In the genomic region with DNA sequence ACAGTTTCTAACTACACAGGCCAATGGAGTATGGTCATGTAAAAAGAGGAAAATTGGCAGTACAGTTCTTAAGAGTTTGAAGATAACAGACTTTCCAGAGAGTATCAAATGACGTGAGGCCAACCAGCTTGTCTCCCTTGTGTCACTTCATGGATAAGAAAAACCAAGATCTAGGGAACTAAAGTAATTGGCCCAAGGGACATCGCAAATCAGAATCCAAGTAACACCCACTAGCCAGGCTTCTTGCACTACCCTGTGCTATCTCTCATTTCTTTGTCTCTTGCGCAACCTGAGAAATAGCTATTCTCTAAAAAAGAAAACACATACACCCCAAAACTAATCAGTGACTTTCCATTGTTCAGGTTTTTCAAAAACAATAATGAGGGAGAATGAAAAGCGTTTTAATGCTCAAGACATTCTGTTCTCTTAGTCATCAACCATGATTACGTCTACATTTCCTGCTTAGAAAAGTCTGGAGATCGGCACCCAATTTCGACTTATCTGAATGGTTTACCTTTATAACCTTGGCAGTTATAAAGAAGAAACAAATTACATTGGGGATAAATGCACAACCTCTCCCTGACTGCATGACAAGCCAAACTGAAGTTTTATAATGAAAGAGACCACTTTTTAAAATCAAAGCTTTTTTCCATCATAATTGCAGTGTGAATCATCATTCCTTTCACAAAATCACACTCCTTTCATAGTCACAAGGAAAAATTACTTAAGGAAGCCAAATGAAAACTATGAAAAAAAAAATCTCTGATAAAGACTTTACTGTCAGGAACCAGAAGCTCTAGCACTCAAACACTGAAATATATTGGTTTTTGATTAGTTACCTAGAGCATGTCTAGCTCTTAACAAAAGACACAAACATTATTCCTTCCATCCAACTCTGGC, we compare ENCODE assay signal across 13 cellular contexts. TPM values are rescaled to one million over a fixed set of nuclear protein-coding genes. Genes with fewer than 3 reads are reported as not detected.
DNase-seq lines count a peak whose midpoint lies in the region; ATAC-seq and TF ChIP-seq lines count a peak whose summit lies in the region.
"Had no signal": no experiment of that assay in that cellular context is flagged by ENCODE, and none has a peak within 500 bp of the region (broad histone marks: within the 10 kb centered on the region; RNA-seq: fewer than 3 reads in every experiment).

No MANE protein-coding gene starts in this region.

- H3K9me3 Mint-ChIP-seq in activated naive CD8-positive, alpha-beta T cell treated with anti-CD3 and anti-CD28 coated beads for 36 hours = no peaks in the 10 kb centered on the region
- H3K9me3 Mint-ChIP-seq: mesothelial cell of epicardium had no signal

- POLR2A ChIA-PET in HEK293 (lab: Yijun Ruan, JAX) = no interaction called here

- H3K36me3 Mint-ChIP-seq in activated naive CD8-positive, alpha-beta T cell treated with anti-CD3 and anti-CD28 coated beads for 36 hours = no peaks in the 10 kb centered on the region
- H3K36me3 Mint-ChIP-seq: CD4-positive, CD25-positive, alpha-beta regulatory T cell; mesothelial cell of epicardium had no signal

- H3K9me3 ChIP-seq in HEK293 (ENCODE audit: control insufficient read depth, insufficient read depth, low read depth, low read length) (no peaks in the 10 kb centered on the region), breast epithelium (no peaks in the 10 kb centered on the region), heart right ventricle (no peaks in the 10 kb centered on the region), skeletal muscle tissue (ENCODE audit: control insufficient read depth in 3 of 3, low read length in 3 of 3) (no peaks in the 10 kb centered on the region)

- no peaks in the 10 kb centered on the region for H3K27me3 ChIP-seq in breast epithelium
- no peaks in the 10 kb centered on the region for H3K27me3 ChIP-seq in heart right ventricle
- H3K27me3 ChIP-seq in skeletal muscle tissue (ENCODE audit: control insufficient read depth in 3 of 3, insufficient read depth in 3 of 3, low read length in 3 of 3) = no peaks in the 10 kb centered on the region

- ATAC-seq in heart right ventricle = peak in 7 of 8 donors; percentile 38 to 84 (median 79)
- ATAC-seq in left lobe of liver = no peak
- ATAC-seq: stimulated activated naive CD8-positive, alpha-beta T cell treated with anti-CD3 and anti-CD28 coated beads, Interleukin-15, Interleukin-2, amounts not matched to agents 100 U/mL and 50 U/mL, for 24 hours had no signal

- H3K4me1 ChIP-seq in HEK293 (ENCODE audit: control insufficient read depth, insufficient read depth, low read length) (peaks cover 21% of the 10 kb centered on the region), breast epithelium (no peaks in the 10 kb centered on the region), heart right ventricle (peaks cover 2 to 79% (median 63%) of the 10 kb centered on the region in 9 donors), skeletal muscle tissue (ENCODE audit: control insufficient read depth in 3 of 3, insufficient read depth in 3 of 3, low read length in 3 of 3) (peaks cover 23 to 34% (median 23%) of the 10 kb centered on the region in 3 donors)

- intact Hi-C loops in breast epithelium (cut with DNase I; ENCODE audit: low total_unique reads) (no loop called here), heart right ventricle (cut with DNase I) (loop anchor here in 1 of 10 donors (5.0 kb wide), 1 partner anchor 41 kb away; a partner anchor contains a TSS)

- no peak overlapping the region for H3K9ac ChIP-seq in skeletal muscle tissue (ENCODE audit: low read depth in 1 of 3, low read length in 3 of 3)

- DNase-seq in breast epithelium (ENCODE audit: low spot score in 2 of 2) (no peak), heart right ventricle (no peak), left lobe of liver (ENCODE audit: low spot score) (no peak), DMS153 treated with DMSO at 0.1 percent for 48 hours (lab: John Stamatoyannopoulos, UW; ENCODE audit: unreplicated experiment) (no peak), GM20000 (ENCODE audit: low spot score) (no peak)
- no peak for DNase-seq in activated naive CD8-positive, alpha-beta T cell treated with anti-CD3 and anti-CD28 coated beads for 36 hours
- DNase-seq: activated CD4-positive, alpha-beta T cell treated with anti-CD3 and anti-CD28 coated beads, Interleukin-2, amount 50 U/mL, for 1 hour; CD4-positive, CD25-positive, alpha-beta regulatory T cell; glutamatergic neuron; stimulated activated naive CD8-positive, alpha-beta T cell treated with anti-CD3 and anti-CD28 coated beads, Interleukin-15, Interleukin-2, amounts not matched to agents 100 U/mL and 50 U/mL, for 24 hours had no signal

- H3K36me3 ChIP-seq in HEK293 (ENCODE audit: control insufficient read depth in 2 of 2, insufficient read depth in 1 of 2, low read length in 2 of 2) = no peaks in the 10 kb centered on the region; a peak in 1 of 3 replicates
- no peaks in the 10 kb centered on the region for H3K36me3 ChIP-seq in breast epithelium
- peaks cover 0 to 7% (median 0%) of the 10 kb centered on the region in 9 donors for H3K36me3 ChIP-seq in heart right ventricle
- H3K36me3 ChIP-seq in skeletal muscle tissue (ENCODE audit: control insufficient read depth in 3 of 3, insufficient read depth in 3 of 3, low read length in 3 of 3) = no peaks in the 10 kb centered on the region

- H3K27me3 Mint-ChIP-seq in activated naive CD8-positive, alpha-beta T cell treated with anti-CD3 and anti-CD28 coated beads for 36 hours = peaks cover 6% of the 10 kb centered on the region
- H3K27me3 Mint-ChIP-seq: CD4-positive, CD25-positive, alpha-beta regulatory T cell had no signal

- 41 to 50% methylated on average over 7 of the region's 7 CpGs for WGBS in heart right ventricle, 2 donors

- CTCF ChIA-PET in HEK293 (lab: Yijun Ruan, JAX) = interaction anchor here (0.7 to 1.0 kb wide), 2 partner anchors 188 to 908 kb away, joined by 3 read pairs; no protein-coding TSS in a partner anchor

- no peaks in the 10 kb centered on the region for H3K4me1 Mint-ChIP-seq in activated naive CD8-positive, alpha-beta T cell treated with anti-CD3 and anti-CD28 coated beads for 36 hours
- H3K4me1 Mint-ChIP-seq: CD4-positive, CD25-positive, alpha-beta regulatory T cell had no signal

- H3K4me3 ChIP-seq in HEK293 (ENCODE audit: low read depth, low read length) (no peak overlapping the region), breast epithelium (peak overlapping the region in 1 of 3 donors; percentile 12), heart right ventricle (no peak overlapping the region), skeletal muscle tissue (ENCODE audit: low read length in 3 of 3) (no peak overlapping the region)

- H3K4me3 Mint-ChIP-seq in activated naive CD8-positive, alpha-beta T cell treated with anti-CD3 and anti-CD28 coated beads for 36 hours = no peak overlapping the region
- H3K4me3 Mint-ChIP-seq: CD4-positive, CD25-positive, alpha-beta regulatory T cell; mesothelial cell of epicardium had no signal

- no peak for TF ChIP-seq POLR2A in breast epithelium (IDR thresholded peaks at IDR 0.05)

- TF ChIP-seq CTCF in HEK293 (tag by site-specific recombination; IDR thresholded peaks at IDR 0.05) (no peak), breast epithelium (IDR thresholded peaks at IDR 0.05) (no peak), heart right ventricle (IDR thresholded peaks at IDR 0.05) (no peak), GM20000 (IDR thresholded peaks at IDR 0.05; ENCODE audit: extremely low read depth, missing control alignments) (no peak)

- H3K27ac ChIP-seq in HEK293 (ENCODE audit: extremely low read depth, low read depth, low read length) (peak overlapping the region; percentile 10), breast epithelium (peak overlapping the region; percentile 56 to 68), heart right ventricle (peak overlapping the region; percentile 45 to 83 (median 64)), skeletal muscle tissue (ENCODE audit: low read depth, low read length) (peak overlapping the region; percentile 38)

- no peak overlapping the region for H3K27ac Mint-ChIP-seq in activated naive CD8-positive, alpha-beta T cell treated with anti-CD3 and anti-CD28 coated beads for 36 hours
- H3K27ac Mint-ChIP-seq: CD4-positive, CD25-positive, alpha-beta regulatory T cell; mesothelial cell of epicardium had no signal

TF ChIP-seq in HEK293, 187 proteins besides CTCF, POLR2A, EP300 and RAD21 (continues in another document):
- TF ChIP-seq ZNF501 (tag by site-specific recombination; IDR thresholded peaks at IDR 0.05) (0 out of 2 replicates have a peak, but pooled peaks have one; percentile 27), MZF1 (tag by site-specific recombination; IDR thresholded peaks at IDR 0.05; ENCODE audit: borderline replicate concordance) (0 out of 2 replicates have a peak, but pooled peaks have one; percentile 39), KLF1 (tag by site-specific recombination; IDR thresholded peaks at IDR 0.05) (no peak), ZNF629 (tag by site-specific recombination; IDR thresholded peaks at IDR 0.05) (peak; percentile 42; the same call in 1 of the 2 replicates), ZNF843 (tag by site-specific recombination; IDR thresholded peaks at IDR 0.05) (peak; percentile 57), SCRT1 (tag by site-specific recombination; IDR thresholded peaks at IDR 0.05; ENCODE audit: borderline replicate concordance) (no peak), SP3 (tag by site-specific recombination; IDR thresholded peaks at IDR 0.05) (0 out of 2 replicates have a peak, but pooled peaks have one; percentile 6), SALL2 (tag by site-specific recombination; IDR thresholded peaks at IDR 0.05; ENCODE audit: borderline replicate concordance) (no peak), KLF16 (tag by site-specific recombination; IDR thresholded peaks at IDR 0.05) (no peak), ZNF324 (tag by site-specific recombination; IDR thresholded peaks at IDR 0.05) (no peak), ZNF544 (tag by site-specific recombination; IDR thresholded peaks at IDR 0.05) (no peak), ZNF623 (tag by site-specific recombination; IDR thresholded peaks at IDR 0.05) (no peak)
- TF ChIP-seq, protein P1, sequence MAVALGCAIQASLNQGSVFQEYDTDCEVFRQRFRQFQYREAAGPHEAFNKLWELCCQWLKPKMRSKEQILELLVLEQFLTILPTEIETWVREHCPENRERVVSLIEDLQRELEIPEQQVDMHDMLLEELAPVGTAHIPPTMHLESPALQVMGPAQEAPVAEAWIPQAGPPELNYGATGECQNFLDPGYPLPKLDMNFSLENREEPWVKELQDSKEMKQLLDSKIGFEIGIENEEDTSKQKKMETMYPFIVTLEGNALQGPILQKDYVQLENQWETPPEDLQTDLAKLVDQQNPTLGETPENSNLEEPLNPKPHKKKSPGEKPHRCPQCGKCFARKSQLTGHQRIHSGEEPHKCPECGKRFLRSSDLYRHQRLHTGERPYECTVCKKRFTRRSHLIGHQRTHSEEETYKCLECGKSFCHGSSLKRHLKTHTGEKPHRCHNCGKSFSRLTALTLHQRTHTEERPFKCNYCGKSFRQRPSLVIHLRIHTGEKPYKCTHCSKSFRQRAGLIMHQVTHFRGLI (tag by site-specific recombination; IDR thresholded peaks at IDR 0.05) = peak; percentile 60

RNA-seq across cellular contexts. Expression of a gene that starts 42.1 kb away (rescaled TPM):
- 10 to 100 TPM; 49.9 to 87.2 (median 71.8) TPM for total RNA-seq in breast epithelium
- total RNA-seq in heart right ventricle = 10 to 100 TPM; 16.4 to 54.2 (median 23.9) TPM
- polyA plus RNA-seq in heart right ventricle = 10 to 100 TPM in 1 of 2 donors, 1 to 10 TPM in 1; 9.6 to 16.3 TPM
- 37.6 TPM for total RNA-seq in skeletal muscle tissue
- not detected for total RNA-seq in activated naive CD8-positive, alpha-beta T cell treated with anti-CD3 and anti-CD28 coated beads for 36 hours
- total RNA-seq in left lobe of liver = 5.4 TPM
- total RNA-seq: CD4-positive, CD25-positive, alpha-beta regulatory T cell had no signal
- polyA plus RNA-seq: CD4-positive, CD25-positive, alpha-beta regulatory T cell had no signal

Comparison
In these comparisons a context has a peak if more than half of its experiments do, and no peak if none do; other contexts are left out.
1. H3K27ac ChIP-seq: peak in every context shown above with its lines; median percentile 64 in heart right ventricle; 62 in breast epithelium; 38 in skeletal muscle tissue; 10 in HEK293.